11 cellular contexts compared by ENCODE assay signal in the genomic region with DNA sequence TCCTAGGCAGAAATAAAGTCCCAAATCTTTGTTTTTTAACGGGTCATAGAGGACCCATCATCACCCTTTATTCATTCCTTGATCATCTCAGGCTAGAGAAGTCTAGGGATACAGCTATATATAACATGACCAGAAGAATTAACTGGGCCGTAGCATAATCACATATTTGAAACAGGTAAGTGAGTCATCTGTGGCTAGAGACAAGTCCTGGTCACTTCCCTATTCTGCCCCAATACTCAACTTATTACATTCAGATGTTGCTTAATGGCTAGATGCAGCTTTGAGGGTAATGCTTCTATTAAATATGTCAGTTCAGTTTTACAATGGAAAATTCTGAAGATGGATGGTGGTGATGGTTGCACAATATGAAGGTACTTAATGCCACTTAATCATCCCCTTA. TPM values are rescaled to one million over a fixed set of nuclear protein-coding genes. Genes with fewer than 3 reads are reported as not detected.
DNase-seq lines count a peak whose midpoint lies in the region; ATAC-seq lines count a peak whose summit lies in the region.
"Had no signal": no experiment of that assay in that cellular context is flagged by ENCODE, and none has a peak within 500 bp of the region (broad histone marks: within the 10 kb centered on the region; RNA-seq: fewer than 3 reads in every experiment).

No MANE protein-coding gene starts in this region.

- ATAC-seq in GM19035 (IDR thresholded peaks at IDR 0.05; ENCODE audit: unreplicated experiment) (peak; percentile 52), HG02610 (IDR thresholded peaks at IDR 0.05; ENCODE audit: unreplicated experiment) (peak; percentile 83), HG03460 (IDR thresholded peaks at IDR 0.05; ENCODE audit: unreplicated experiment) (peak; percentile 63), GM19324 (IDR thresholded peaks at IDR 0.05; ENCODE audit: low FRiP score, unreplicated experiment) (no peak)

- no peak overlapping the region for H3K4me3 ChIP-seq in SJCRH30

- no peaks in the 10 kb centered on the region for H3K9me3 ChIP-seq in SJCRH30 (replicated peaks)

- H3K27me3 ChIP-seq in SJCRH30: no peaks in the 10 kb centered on the region

- H3K4me1 ChIP-seq in SJCRH30: no peaks in the 10 kb centered on the region

- H3K27ac ChIP-seq in epithelial cell of prostate (no peak overlapping the region), SJCRH30 (no peak overlapping the region)

- H3K36me3 ChIP-seq in SJCRH30: peaks cover 11% of the 10 kb centered on the region

- peak; percentile 22 for DNase-seq in epithelial cell of prostate (ENCODE audit: low read depth, low spot score)
- no peak for DNase-seq in NCI-H69 (lab: John Stamatoyannopoulos, UW)
- DNase-seq in RPMI8226: no peak
- DNase-seq in SJCRH30: no peak
- DNase-seq: activated CD4-positive, CD25-positive, alpha-beta regulatory T cell treated with anti-CD3 and anti-CD28 coated beads, Interleukin-2, amount 50 U/mL, for 72 hours; activated effector memory CD4-positive, alpha-beta T cell treated with anti-CD3 and anti-CD28 coated beads, Interleukin-2, amount 50 U/mL, for 16 hours; NCI-H2029 had no signal

RNA-seq across cellular contexts. Expression of a gene that starts 47.0 kb away (rescaled TPM):
- total RNA-seq in SJCRH30 (2014; rRNA removed; shearing (Covaris generic)): 51.3 and 57.4 TPM in 2 replicates
